In genomic region chr15:81292516-81293001, GRCh38 we compare ENCODE assay signal across 8 cellular contexts. TPM values are rescaled to one million over a fixed set of nuclear protein-coding genes. Genes with fewer than 3 reads are reported as not detected.
DNase-seq lines count a peak whose midpoint lies in the region; ATAC-seq and TF ChIP-seq lines count a peak whose summit lies in the region.

No MANE protein-coding gene starts in this region.

- H3K36me3 Mint-ChIP-seq in T-helper 17 cell (ENCODE audit: low read depth) (peaks cover 6% of the 10 kb centered on the region), naive B cell (peaks cover 10 to 20% of the 10 kb centered on the region in 2 donors)

- H3K4me1 ChIP-seq in SJCRH30, result peaks cover 3% of the 10 kb centered on the region; the same call in 1 of the 2 replicates
- H3K4me1 ChIP-seq in left lung, result peaks cover 4 to 53% of the 10 kb centered on the region in 2 donors

- intact Hi-C loops in left lung (cut with DNase I), result no loop called here

- no peak overlapping the region for H3K27ac ChIP-seq in SJCRH30
- peak overlapping the region in 1 of 2 donors; percentile 85 for H3K27ac ChIP-seq in left lung

- H3K4me3 ChIP-seq in SJCRH30 (no peak overlapping the region), left lung (no peak overlapping the region)

- H3K4me1 Mint-ChIP-seq in T-helper 17 cell (peaks cover 69% of the 10 kb centered on the region), naive B cell (peaks cover 75 to 91% (median 91%) of the 10 kb centered on the region in 3 donors)

- peaks cover 0 to 5% (median 0%) of the 10 kb centered on the region in 7 donors for H3K9me3 Mint-ChIP-seq in naive B cell

- H3K4me3 Mint-ChIP-seq in T-helper 17 cell, result peak overlapping the region; percentile 100
- H3K4me3 Mint-ChIP-seq in naive B cell, result peak overlapping the region; percentile 94 to 100 (median 100)

- TF ChIP-seq CTCF in left lung (IDR thresholded peaks at IDR 0.05), result no peak

- no peaks in the 10 kb centered on the region for H3K27me3 Mint-ChIP-seq in T-helper 17 cell
- H3K27me3 Mint-ChIP-seq in naive B cell, result no peaks in the 10 kb centered on the region

- ATAC-seq in GM18502 (IDR thresholded peaks at IDR 0.05; ENCODE audit: poor library complexity, unreplicated experiment) (peak; percentile 40), HG02571 (IDR thresholded peaks at IDR 0.05; ENCODE audit: unreplicated experiment) (peak; percentile 30), T-helper 17 cell (peak; percentile 49), naive B cell (ENCODE audit: low read depth in 2 of 2) (peak; percentile 59 to 60), left lung (no peak)

- H3K36me3 ChIP-seq in SJCRH30 (no peaks in the 10 kb centered on the region), left lung (peaks cover 0 to 6% of the 10 kb centered on the region in 2 donors)

- H3K27me3 ChIP-seq in SJCRH30, result peaks cover 5% of the 10 kb centered on the region; the same call in 1 of the 2 replicates
- no peaks in the 10 kb centered on the region for H3K27me3 ChIP-seq in left lung

- DNase-seq in T-helper 17 cell, result peak; percentile 37 to 48 (median 39)
- peak; percentile 93 for DNase-seq in naive B cell
- DNase-seq in SJCRH30, result no peak
- no peak for DNase-seq in 8988T
- no peak for DNase-seq in EL
- no peak for DNase-seq in left lung

- H3K27ac Mint-ChIP-seq in T-helper 17 cell, result peak overlapping the region; percentile 83
- H3K27ac Mint-ChIP-seq in naive B cell, result peak overlapping the region; percentile 98 to 100 (median 100)

- H3K9me3 ChIP-seq in T-helper 17 cell (ENCODE audit: control insufficient read depth, low read length, poor library complexity, severe bottlenecking) (no peaks in the 10 kb centered on the region), SJCRH30 (replicated peaks) (no peaks in the 10 kb centered on the region), left lung (no peaks in the 10 kb centered on the region)

RNA-seq across cellular contexts. Expression of gene STARD5, which starts 31.4 kb away (rescaled TPM):
- total RNA-seq in T-helper 17 cell (1 to 10 TPM; 4.3 to 4.6 TPM), left lung (1 to 10 TPM; 5.2 to 6.0 TPM)
- polyA plus RNA-seq in naive B cell (ENCODE audit: low read depth in 6 of 6), result 1 to 10 TPM; 5.1 to 9.6 (median 7.3) TPM
- 2.5 and 3.8 TPM in 2 replicates for total RNA-seq in SJCRH30 (2014; rRNA removed; shearing (Covaris generic))

Comparison
In these comparisons a context has a peak if more than half of its experiments do, and no peak if none do; other contexts are left out.
1. DNase-seq: peak in T-helper 17 cell (3 of 3) and naive B cell (single experiment); none in SJCRH30 (0 of 2), 8988T (single experiment), EL (single experiment) and left lung (0 of 2).